1 cellular context compared by ENCODE assay signal in the genomic region with DNA sequence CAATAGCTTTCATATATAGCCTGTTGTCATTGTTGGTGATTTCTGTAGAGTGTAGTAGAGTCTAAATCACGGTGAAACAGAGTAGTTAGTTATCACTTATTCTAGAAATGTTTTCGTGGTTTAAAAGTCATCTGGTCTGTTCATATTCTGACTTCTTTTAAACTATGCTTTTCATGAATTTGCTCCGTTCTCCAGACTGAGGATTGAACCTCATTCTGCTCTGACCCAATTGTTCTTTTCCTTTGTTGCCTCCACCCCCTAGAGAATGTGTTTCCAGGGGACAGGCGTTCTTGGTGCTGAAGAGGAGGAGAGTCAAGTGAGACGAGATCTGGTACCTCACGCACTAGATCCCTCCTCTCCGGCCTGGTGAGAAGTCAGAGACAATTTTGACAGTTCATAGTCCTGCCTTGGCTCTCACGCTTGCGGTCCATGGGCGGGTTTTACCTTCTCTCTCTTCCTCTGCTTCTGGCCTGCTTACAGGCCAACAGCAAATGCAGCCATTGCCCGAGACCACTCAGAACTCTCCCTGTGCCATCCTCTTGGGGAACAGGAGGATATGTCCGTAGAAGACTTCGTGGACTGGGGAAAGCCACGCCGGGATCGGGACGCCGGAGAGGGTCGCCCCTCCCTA.
TF ChIP-seq lines count a peak whose summit lies in the region.

No MANE protein-coding gene starts in this region.

TF ChIP-seq in HepG2, 621 proteins besides CTCF, POLR2A, EP300 and RAD21 (continued from another document and continues in another):
- TF ChIP-seq, protein P1, sequence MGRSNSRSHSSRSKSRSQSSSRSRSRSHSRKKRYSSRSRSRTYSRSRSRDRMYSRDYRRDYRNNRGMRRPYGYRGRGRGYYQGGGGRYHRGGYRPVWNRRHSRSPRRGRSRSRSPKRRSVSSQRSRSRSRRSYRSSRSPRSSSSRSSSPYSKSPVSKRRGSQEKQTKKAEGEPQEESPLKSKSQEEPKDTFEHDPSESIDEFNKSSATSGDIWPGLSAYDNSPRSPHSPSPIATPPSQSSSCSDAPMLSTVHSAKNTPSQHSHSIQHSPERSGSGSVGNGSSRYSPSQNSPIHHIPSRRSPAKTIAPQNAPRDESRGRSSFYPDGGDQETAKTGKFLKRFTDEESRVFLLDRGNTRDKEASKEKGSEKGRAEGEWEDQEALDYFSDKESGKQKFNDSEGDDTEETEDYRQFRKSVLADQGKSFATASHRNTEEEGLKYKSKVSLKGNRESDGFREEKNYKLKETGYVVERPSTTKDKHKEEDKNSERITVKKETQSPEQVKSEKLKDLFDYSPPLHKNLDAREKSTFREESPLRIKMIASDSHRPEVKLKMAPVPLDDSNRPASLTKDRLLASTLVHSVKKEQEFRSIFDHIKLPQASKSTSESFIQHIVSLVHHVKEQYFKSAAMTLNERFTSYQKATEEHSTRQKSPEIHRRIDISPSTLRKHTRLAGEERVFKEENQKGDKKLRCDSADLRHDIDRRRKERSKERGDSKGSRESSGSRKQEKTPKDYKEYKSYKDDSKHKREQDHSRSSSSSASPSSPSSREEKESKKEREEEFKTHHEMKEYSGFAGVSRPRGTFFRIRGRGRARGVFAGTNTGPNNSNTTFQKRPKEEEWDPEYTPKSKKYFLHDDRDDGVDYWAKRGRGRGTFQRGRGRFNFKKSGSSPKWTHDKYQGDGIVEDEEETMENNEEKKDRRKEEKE (IDR thresholded peaks at IDR 0.05): no peak
- 0 out of 2 replicates have a peak, but pooled peaks have one; percentile 39 for TF ChIP-seq ZNF550 (CRISPR knock-in tag; IDR thresholded peaks at IDR 0.05; ENCODE audit: borderline replicate concordance)
- TF ChIP-seq NRL (CRISPR knock-in tag; IDR thresholded peaks at IDR 0.05; ENCODE audit: borderline replicate concordance): 0 out of 2 replicates have a peak, but pooled peaks have one; percentile 52
- TF ChIP-seq, protein P2, sequence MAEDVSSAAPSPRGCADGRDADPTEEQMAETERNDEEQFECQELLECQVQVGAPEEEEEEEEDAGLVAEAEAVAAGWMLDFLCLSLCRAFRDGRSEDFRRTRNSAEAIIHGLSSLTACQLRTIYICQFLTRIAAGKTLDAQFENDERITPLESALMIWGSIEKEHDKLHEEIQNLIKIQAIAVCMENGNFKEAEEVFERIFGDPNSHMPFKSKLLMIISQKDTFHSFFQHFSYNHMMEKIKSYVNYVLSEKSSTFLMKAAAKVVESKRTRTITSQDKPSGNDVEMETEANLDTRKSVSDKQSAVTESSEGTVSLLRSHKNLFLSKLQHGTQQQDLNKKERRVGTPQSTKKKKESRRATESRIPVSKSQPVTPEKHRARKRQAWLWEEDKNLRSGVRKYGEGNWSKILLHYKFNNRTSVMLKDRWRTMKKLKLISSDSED (CRISPR knock-in tag; IDR thresholded peaks at IDR 0.05): no peak
- 0 out of 2 replicates have a peak, but pooled peaks have one; percentile 13 for TF ChIP-seq SMAD3 (CRISPR knock-in tag; IDR thresholded peaks at IDR 0.05)
- TF ChIP-seq ZNF20 (CRISPR knock-in tag; IDR thresholded peaks at IDR 0.05): 0 out of 2 replicates have a peak, but pooled peaks have one; percentile 59
- no peak for TF ChIP-seq HNF4G (IDR thresholded peaks at IDR 0.05; ENCODE audit: borderline replicate concordance, low read depth, low read length)
- no peak for TF ChIP-seq HNF4G (CRISPR knock-in tag; IDR thresholded peaks at IDR 0.05; ENCODE audit: borderline replicate concordance, low read depth)
- TF ChIP-seq, protein P3, sequence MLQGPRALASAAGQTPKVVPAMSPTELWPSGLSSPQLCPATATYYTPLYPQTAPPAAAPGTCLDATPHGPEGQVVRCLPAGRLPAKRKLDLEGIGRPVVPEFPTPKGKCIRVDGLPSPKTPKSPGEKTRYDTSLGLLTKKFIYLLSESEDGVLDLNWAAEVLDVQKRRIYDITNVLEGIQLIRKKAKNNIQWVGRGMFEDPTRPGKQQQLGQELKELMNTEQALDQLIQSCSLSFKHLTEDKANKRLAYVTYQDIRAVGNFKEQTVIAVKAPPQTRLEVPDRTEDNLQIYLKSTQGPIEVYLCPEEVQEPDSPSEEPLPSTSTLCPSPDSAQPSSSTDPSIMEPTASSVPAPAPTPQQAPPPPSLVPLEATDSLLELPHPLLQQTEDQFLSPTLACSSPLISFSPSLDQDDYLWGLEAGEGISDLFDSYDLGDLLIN (CRISPR knock-in tag; IDR thresholded peaks at IDR 0.05; ENCODE audit: borderline replicate concordance): no peak
- TF ChIP-seq, protein P4, sequence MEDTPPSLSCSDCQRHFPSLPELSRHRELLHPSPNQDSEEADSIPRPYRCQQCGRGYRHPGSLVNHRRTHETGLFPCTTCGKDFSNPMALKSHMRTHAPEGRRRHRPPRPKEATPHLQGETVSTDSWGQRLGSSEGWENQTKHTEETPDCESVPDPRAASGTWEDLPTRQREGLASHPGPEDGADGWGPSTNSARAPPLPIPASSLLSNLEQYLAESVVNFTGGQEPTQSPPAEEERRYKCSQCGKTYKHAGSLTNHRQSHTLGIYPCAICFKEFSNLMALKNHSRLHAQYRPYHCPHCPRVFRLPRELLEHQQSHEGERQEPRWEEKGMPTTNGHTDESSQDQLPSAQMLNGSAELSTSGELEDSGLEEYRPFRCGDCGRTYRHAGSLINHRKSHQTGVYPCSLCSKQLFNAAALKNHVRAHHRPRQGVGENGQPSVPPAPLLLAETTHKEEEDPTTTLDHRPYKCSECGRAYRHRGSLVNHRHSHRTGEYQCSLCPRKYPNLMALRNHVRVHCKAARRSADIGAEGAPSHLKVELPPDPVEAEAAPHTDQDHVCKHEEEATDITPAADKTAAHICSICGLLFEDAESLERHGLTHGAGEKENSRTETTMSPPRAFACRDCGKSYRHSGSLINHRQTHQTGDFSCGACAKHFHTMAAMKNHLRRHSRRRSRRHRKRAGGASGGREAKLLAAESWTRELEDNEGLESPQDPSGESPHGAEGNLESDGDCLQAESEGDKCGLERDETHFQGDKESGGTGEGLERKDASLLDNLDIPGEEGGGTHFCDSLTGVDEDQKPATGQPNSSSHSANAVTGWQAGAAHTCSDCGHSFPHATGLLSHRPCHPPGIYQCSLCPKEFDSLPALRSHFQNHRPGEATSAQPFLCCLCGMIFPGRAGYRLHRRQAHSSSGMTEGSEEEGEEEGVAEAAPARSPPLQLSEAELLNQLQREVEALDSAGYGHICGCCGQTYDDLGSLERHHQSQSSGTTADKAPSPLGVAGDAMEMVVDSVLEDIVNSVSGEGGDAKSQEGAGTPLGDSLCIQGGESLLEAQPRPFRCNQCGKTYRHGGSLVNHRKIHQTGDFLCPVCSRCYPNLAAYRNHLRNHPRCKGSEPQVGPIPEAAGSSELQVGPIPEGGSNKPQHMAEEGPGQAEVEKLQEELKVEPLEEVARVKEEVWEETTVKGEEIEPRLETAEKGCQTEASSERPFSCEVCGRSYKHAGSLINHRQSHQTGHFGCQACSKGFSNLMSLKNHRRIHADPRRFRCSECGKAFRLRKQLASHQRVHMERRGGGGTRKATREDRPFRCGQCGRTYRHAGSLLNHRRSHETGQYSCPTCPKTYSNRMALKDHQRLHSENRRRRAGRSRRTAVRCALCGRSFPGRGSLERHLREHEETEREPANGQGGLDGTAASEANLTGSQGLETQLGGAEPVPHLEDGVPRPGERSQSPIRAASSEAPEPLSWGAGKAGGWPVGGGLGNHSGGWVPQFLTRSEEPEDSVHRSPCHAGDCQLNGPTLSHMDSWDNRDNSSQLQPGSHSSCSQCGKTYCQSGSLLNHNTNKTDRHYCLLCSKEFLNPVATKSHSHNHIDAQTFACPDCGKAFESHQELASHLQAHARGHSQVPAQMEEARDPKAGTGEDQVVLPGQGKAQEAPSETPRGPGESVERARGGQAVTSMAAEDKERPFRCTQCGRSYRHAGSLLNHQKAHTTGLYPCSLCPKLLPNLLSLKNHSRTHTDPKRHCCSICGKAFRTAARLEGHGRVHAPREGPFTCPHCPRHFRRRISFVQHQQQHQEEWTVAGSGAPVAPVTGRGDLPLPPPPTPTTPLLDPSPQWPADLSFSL (CRISPR knock-in tag; IDR thresholded peaks at IDR 0.05): no peak
- TF ChIP-seq IRF2 (CRISPR knock-in tag; IDR thresholded peaks at IDR 0.05): no peak
- TF ChIP-seq ISL2 (CRISPR knock-in tag; IDR thresholded peaks at IDR 0.05): no peak
- TF ChIP-seq NFYB (CRISPR knock-in tag; IDR thresholded peaks at IDR 0.05): no peak
- no peak for TF ChIP-seq KLF15 (CRISPR knock-in tag; IDR thresholded peaks at IDR 0.05; ENCODE audit: borderline replicate concordance)
- TF ChIP-seq, protein P5, sequence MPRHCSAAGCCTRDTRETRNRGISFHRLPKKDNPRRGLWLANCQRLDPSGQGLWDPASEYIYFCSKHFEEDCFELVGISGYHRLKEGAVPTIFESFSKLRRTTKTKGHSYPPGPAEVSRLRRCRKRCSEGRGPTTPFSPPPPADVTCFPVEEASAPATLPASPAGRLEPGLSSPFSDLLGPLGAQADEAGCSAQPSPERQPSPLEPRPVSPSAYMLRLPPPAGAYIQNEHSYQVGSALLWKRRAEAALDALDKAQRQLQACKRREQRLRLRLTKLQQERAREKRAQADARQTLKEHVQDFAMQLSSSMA (CRISPR knock-in tag; IDR thresholded peaks at IDR 0.05): no peak
- no peak for TF ChIP-seq IKZF4 (CRISPR knock-in tag; IDR thresholded peaks at IDR 0.05; ENCODE audit: borderline replicate concordance, low read depth, not compliant biosample characterization)
- TF ChIP-seq ZNF816 (CRISPR knock-in tag; IDR thresholded peaks at IDR 0.05; ENCODE audit: borderline replicate concordance): no peak
- TF ChIP-seq, protein P6, sequence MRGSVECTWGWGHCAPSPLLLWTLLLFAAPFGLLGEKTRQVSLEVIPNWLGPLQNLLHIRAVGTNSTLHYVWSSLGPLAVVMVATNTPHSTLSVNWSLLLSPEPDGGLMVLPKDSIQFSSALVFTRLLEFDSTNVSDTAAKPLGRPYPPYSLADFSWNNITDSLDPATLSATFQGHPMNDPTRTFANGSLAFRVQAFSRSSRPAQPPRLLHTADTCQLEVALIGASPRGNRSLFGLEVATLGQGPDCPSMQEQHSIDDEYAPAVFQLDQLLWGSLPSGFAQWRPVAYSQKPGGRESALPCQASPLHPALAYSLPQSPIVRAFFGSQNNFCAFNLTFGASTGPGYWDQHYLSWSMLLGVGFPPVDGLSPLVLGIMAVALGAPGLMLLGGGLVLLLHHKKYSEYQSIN (CRISPR knock-in tag; IDR thresholded peaks at IDR 0.05; ENCODE audit: borderline replicate concordance): no peak
- TF ChIP-seq EHMT2 (IDR thresholded peaks at IDR 0.05; ENCODE audit: borderline replicate concordance, low read depth, low read length): no peak
- no peak for TF ChIP-seq IRX3 (CRISPR knock-in tag; IDR thresholded peaks at IDR 0.05; ENCODE audit: borderline replicate concordance, low read depth)
- TF ChIP-seq, protein P7, sequence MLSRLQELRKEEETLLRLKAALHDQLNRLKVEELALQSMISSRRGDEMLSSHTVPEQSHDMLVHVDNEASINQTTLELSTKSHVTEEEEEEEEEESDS (CRISPR knock-in tag; IDR thresholded peaks at IDR 0.05; ENCODE audit: borderline replicate concordance): no peak
- TF ChIP-seq PAF1 (CRISPR knock-in tag; IDR thresholded peaks at IDR 0.05): no peak
- TF ChIP-seq, protein P8, sequence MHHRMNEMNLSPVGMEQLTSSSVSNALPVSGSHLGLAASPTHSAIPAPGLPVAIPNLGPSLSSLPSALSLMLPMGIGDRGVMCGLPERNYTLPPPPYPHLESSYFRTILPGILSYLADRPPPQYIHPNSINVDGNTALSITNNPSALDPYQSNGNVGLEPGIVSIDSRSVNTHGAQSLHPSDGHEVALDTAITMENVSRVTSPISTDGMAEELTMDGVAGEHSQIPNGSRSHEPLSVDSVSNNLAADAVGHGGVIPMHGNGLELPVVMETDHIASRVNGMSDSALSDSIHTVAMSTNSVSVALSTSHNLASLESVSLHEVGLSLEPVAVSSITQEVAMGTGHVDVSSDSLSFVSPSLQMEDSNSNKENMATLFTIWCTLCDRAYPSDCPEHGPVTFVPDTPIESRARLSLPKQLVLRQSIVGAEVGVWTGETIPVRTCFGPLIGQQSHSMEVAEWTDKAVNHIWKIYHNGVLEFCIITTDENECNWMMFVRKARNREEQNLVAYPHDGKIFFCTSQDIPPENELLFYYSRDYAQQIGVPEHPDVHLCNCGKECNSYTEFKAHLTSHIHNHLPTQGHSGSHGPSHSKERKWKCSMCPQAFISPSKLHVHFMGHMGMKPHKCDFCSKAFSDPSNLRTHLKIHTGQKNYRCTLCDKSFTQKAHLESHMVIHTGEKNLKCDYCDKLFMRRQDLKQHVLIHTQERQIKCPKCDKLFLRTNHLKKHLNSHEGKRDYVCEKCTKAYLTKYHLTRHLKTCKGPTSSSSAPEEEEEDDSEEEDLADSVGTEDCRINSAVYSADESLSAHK (CRISPR knock-in tag; IDR thresholded peaks at IDR 0.05; ENCODE audit: borderline replicate concordance): no peak
- no peak for TF ChIP-seq ZNF335 (CRISPR knock-in tag; IDR thresholded peaks at IDR 0.05)
- no peak for TF ChIP-seq ZNF674 (CRISPR knock-in tag; IDR thresholded peaks at IDR 0.05; ENCODE audit: low read depth)
- TF ChIP-seq ZNF720 (CRISPR knock-in tag; IDR thresholded peaks at IDR 0.05): no peak
- TF ChIP-seq NAIF1 (CRISPR knock-in tag; IDR thresholded peaks at IDR 0.05; ENCODE audit: borderline replicate concordance): no peak
- TF ChIP-seq ZFP1 (CRISPR knock-in tag; IDR thresholded peaks at IDR 0.05): no peak
- no peak for TF ChIP-seq ZNF660 (CRISPR knock-in tag; IDR thresholded peaks at IDR 0.05; ENCODE audit: borderline replicate concordance, low read depth)
- no peak for TF ChIP-seq LCORL (IDR thresholded peaks at IDR 0.05)
- peak; percentile 2; the same call in 1 of the 2 replicates for TF ChIP-seq LCORL (CRISPR knock-in tag; IDR thresholded peaks at IDR 0.05)
- TF ChIP-seq ZNF615 (CRISPR knock-in tag; IDR thresholded peaks at IDR 0.05; ENCODE audit: borderline replicate concordance): 0 out of 2 replicates have a peak, but pooled peaks have one; percentile 9
- no peak for TF ChIP-seq PLRG1 (conservative IDR thresholded peaks at IDR 0.05)
- no peak for TF ChIP-seq ZNF180 (CRISPR knock-in tag; IDR thresholded peaks at IDR 0.05; ENCODE audit: borderline replicate concordance, low read depth)
- TF ChIP-seq ZNF326 (CRISPR knock-in tag; IDR thresholded peaks at IDR 0.05; ENCODE audit: borderline replicate concordance): no peak
- no peak for TF ChIP-seq ZEB1 (IDR thresholded peaks at IDR 0.05; ENCODE audit: insufficient replicate concordance, low read depth)
- TF ChIP-seq, protein P9, sequence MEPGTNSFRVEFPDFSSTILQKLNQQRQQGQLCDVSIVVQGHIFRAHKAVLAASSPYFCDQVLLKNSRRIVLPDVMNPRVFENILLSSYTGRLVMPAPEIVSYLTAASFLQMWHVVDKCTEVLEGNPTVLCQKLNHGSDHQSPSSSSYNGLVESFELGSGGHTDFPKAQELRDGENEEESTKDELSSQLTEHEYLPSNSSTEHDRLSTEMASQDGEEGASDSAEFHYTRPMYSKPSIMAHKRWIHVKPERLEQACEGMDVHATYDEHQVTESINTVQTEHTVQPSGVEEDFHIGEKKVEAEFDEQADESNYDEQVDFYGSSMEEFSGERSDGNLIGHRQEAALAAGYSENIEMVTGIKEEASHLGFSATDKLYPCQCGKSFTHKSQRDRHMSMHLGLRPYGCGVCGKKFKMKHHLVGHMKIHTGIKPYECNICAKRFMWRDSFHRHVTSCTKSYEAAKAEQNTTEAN (CRISPR knock-in tag; conservative IDR thresholded peaks at IDR 0.05): no peak
- TF ChIP-seq TGIF2 (CRISPR knock-in tag; IDR thresholded peaks at IDR 0.05): no peak
